ENCODE assay signal across 28 cellular contexts in genomic region chrX:153588782-153589446, GRCh38. TPM values are rescaled to one million over a fixed set of nuclear protein-coding genes. Genes with fewer than 3 reads are reported as not detected.
"Had no signal": no experiment of that assay in that cellular context is flagged by ENCODE, and none has a peak within 500 bp of the region (broad histone marks: within the 10 kb centered on the region; RNA-seq: fewer than 3 reads in every experiment).

No MANE protein-coding gene starts in this region.

- H3K4me1 ChIP-seq: body of pancreas, colonic mucosa, esophagus squamous epithelium had no signal

- H3K9me3 ChIP-seq: body of pancreas, colonic mucosa, esophagus squamous epithelium had no signal

- ATAC-seq: activated CD8-positive, alpha-beta T cell treated with anti-CD3 and anti-CD28 coated beads for 36 hours; activated T-cell treated with anti-CD3 and anti-CD28 coated beads, Interleukin-2, amount 50 U/mL, for 4 hours; activated T-helper 17 cell treated with anti-CD3 and anti-CD28 coated beads, Interleukin-2, amount 50 U/mL, for 72 hours; body of pancreas; WTC11 had no signal

- H3K27ac ChIP-seq: body of pancreas, colonic mucosa, epithelial cell of prostate, esophagus squamous epithelium, VCaP had no signal

- FAIRE-seq: endometrium, endothelial cell of umbilical vein had no signal

- H3K27me3 ChIP-seq: body of pancreas, colonic mucosa, esophagus squamous epithelium had no signal

- H3K36me3 ChIP-seq: colonic mucosa had no signal

- H3K4me3 ChIP-seq: body of pancreas, colonic mucosa, esophagus squamous epithelium had no signal

- DNase-seq: activated CD4-positive, alpha-beta T cell treated with anti-CD3 and anti-CD28 coated beads for 48 hours; activated CD4-positive, alpha-beta T cell treated with anti-CD3 and anti-CD28 coated beads, Interleukin-2, amount 50 U/mL, for 1 hour; activated CD4-positive, alpha-beta T cell treated with anti-CD3 and anti-CD28 coated beads, Interleukin-2, amount 50 U/mL, for 48 hours; activated CD8-positive, alpha-beta memory T cell treated with anti-CD3 and anti-CD28 coated beads for 24 hours; activated CD8-positive, alpha-beta T cell treated with anti-CD3 and anti-CD28 coated beads for 36 hours; activated effector memory CD4-positive, alpha-beta T cell treated with Interleukin-2 at 50 U/mL for 16 hours; activated gamma-delta T cell treated with Interleukin-2 at 50 U/mL for 16 hours; activated naive CD4-positive, alpha-beta T cell treated with anti-CD3 and anti-CD28 coated beads, Interleukin-2, amount 50 U/mL, for 16 hours; activated naive CD4-positive, alpha-beta T cell treated with Interleukin-2 at 50 U/mL for 16 hours; activated T-cell treated with anti-CD3 and anti-CD28 coated beads, Interleukin-2, amount 50 U/mL, for 4 hours; amniotic stem cell; anterior cingulate cortex; body of pancreas; caudate nucleus; colonic mucosa; effector CD8-positive, alpha-beta T cell; esophagus squamous epithelium; foreskin melanocyte; T-helper 2 cell had no signal

RNA-seq across cellular contexts. Expression of gene DUSP9, which starts 58.1 kb away (rescaled TPM):
- total RNA-seq: body of pancreas; endothelial cell of umbilical vein; fibroblast of lung; fibroblast of villous mesenchyme; T-helper 1 cell treated with Interleukin-12 subunit alpha and Interleukin-12 subunit beta and Interleukin-4 antibody, amounts not matched to agents 30 ng/mL and 1 ng/mL, for 36 hours had no signal
- polyA plus RNA-seq: fibroblast of lung had no signal
